Comparison of ENCODE assay signal across 10 cellular contexts in genomic region chr12:124685689-124685993, GRCh38.
DNase-seq lines count a peak whose midpoint lies in the region; ATAC-seq and TF ChIP-seq lines count a peak whose summit lies in the region.
"Had no signal": no experiment of that assay in that cellular context is flagged by ENCODE, and none has a peak within 500 bp of the region (broad histone marks: within the 10 kb centered on the region; RNA-seq: fewer than 3 reads in every experiment).

No MANE protein-coding gene starts in this region.

- no peak overlapping the region for H3K4me3 Mint-ChIP-seq in naive thymus-derived CD8-positive, alpha-beta T cell
- H3K4me3 Mint-ChIP-seq: activated CD4-positive, alpha-beta T cell treated with anti-CD3 and anti-CD28 coated beads, Interleukin-2, amount 10 ng/mL, durations not matched to agents 24 days and 14 days; naive B cell had no signal

- no peaks in the 10 kb centered on the region for H4K20me1 ChIP-seq in PC-9 (ENCODE audit: insufficient read depth)

- no TSS peak for BruUV-seq in PC-9 (replicated peaks; lab: Mats Ljungman, UMichigan)

- 0 out of 2 replicates have a peak overlapping the region, but pooled peaks have one; percentile 62 for H3K4me2 ChIP-seq in PC-9

- 69% methylated on average over 8 of the region's 8 CpGs for WGBS in right lobe of liver (ENCODE audit: insufficient coverage, low coverage, low lambda C conversion rate, missing lambda C conversion rate)

- intact Hi-C loops in PC-9 (cut with micrococcal nuclease; ENCODE audit: unreplicated experiment) (loop anchor here (2.0 to 10.0 kb wide), 2 partner anchors 49 to 171 kb away; no protein-coding TSS in a partner anchor), right lobe of liver (cut with DNase I) (loop anchor here in 1 of 2 donors (10.0 kb wide), 1 partner anchor 171 kb away; no protein-coding TSS in a partner anchor)

- DNase-seq in PC-9 (no peak), cerebellum (ENCODE audit: low spot score) (peak; percentile 32), right lobe of liver (no peak), thoracic aorta (ENCODE audit: low spot score) (no peak), H7 (no peak), NCI-H1417 treated with DMSO at 0.1 percent for 48 hours (lab: John Stamatoyannopoulos, UW) (no peak)
- DNase-seq in activated CD4-positive, CD25-positive, alpha-beta regulatory T cell treated with anti-CD3 and anti-CD28 coated beads, Interleukin-2, amount 50 U/mL, for 72 hours = no peak
- no peak for DNase-seq in naive thymus-derived CD8-positive, alpha-beta T cell
- DNase-seq: activated CD4-positive, alpha-beta T cell treated with anti-CD3 and anti-CD28 coated beads, Interleukin-2, amount 10 ng/mL, durations not matched to agents 24 days and 14 days; naive B cell had no signal

- CTCF ChIA-PET in PC-9 (lab: Charles Lee) = interaction anchor here (0.7 kb wide), 1 partner anchor 228 kb away, joined by 3 read pairs; no protein-coding TSS in a partner anchor

- no peaks in the 10 kb centered on the region for H3K36me3 ChIP-seq in PC-9 (ENCODE audit: low read depth)
- no peaks in the 10 kb centered on the region for H3K36me3 ChIP-seq in right lobe of liver
- no peaks in the 10 kb centered on the region for H3K36me3 ChIP-seq in thoracic aorta
- no peaks in the 10 kb centered on the region for H3K36me3 ChIP-seq in H7 (replicated peaks; ENCODE audit: control insufficient read depth, insufficient read depth, low read length)

- no peaks in the 10 kb centered on the region for H3K9me3 Mint-ChIP-seq in naive thymus-derived CD8-positive, alpha-beta T cell

- H3K9me3 ChIP-seq in PC-9 (ENCODE audit: insufficient read depth, low read depth) (no peaks in the 10 kb centered on the region), right lobe of liver (no peaks in the 10 kb centered on the region), thoracic aorta (no peaks in the 10 kb centered on the region)

- H3K79me2 ChIP-seq in PC-9 (ENCODE audit: low read depth) = no peaks in the 10 kb centered on the region

- H3K4me1 ChIP-seq in PC-9 (replicated peaks; ENCODE audit: insufficient read depth) (peaks cover 57% of the 10 kb centered on the region), right lobe of liver (peaks cover 0 to 17% (median 9%) of the 10 kb centered on the region in 4 donors), thoracic aorta (ENCODE audit: control insufficient read depth in 1 of 2, low read depth in 2 of 2) (peaks cover 33 to 73% of the 10 kb centered on the region in 2 donors)

- H3F3A ChIP-seq in PC-9 (ENCODE audit: insufficient read depth, low read depth) = peaks cover 54% of the 10 kb centered on the region

- no peaks in the 10 kb centered on the region for H3K27me3 Mint-ChIP-seq in naive thymus-derived CD8-positive, alpha-beta T cell

- peaks cover 15 to 36% (median 26%) of the 10 kb centered on the region in 4 donors for H3K4me1 Mint-ChIP-seq in naive thymus-derived CD8-positive, alpha-beta T cell

- TF ChIP-seq CTCF in PC-9 (conservative IDR thresholded peaks at IDR 0.05) (no peak), right lobe of liver (IDR thresholded peaks at IDR 0.05) (no peak), thoracic aorta (IDR thresholded peaks at IDR 0.05) (no peak)

- H3K27me3 ChIP-seq in PC-9 (ENCODE audit: insufficient read depth, low read depth) (no peaks in the 10 kb centered on the region), right lobe of liver (no peaks in the 10 kb centered on the region), thoracic aorta (replicated peaks; ENCODE audit: insufficient read depth) (no peaks in the 10 kb centered on the region), H7 (ENCODE audit: control insufficient read depth, insufficient read depth, low read length) (no peaks in the 10 kb centered on the region)

- H2AFZ ChIP-seq in PC-9 = no peak overlapping the region

- no peaks in the 10 kb centered on the region for H3K36me3 Mint-ChIP-seq in naive thymus-derived CD8-positive, alpha-beta T cell
- H3K36me3 Mint-ChIP-seq: naive B cell had no signal

- no peak overlapping the region for H3K27ac ChIP-seq in PC-9
- peak overlapping the region in 2 of 3 donors; percentile 24 to 37 for H3K27ac ChIP-seq in right lobe of liver
- peak overlapping the region; percentile 71 to 85 for H3K27ac ChIP-seq in thoracic aorta

- ATAC-seq in right lobe of liver (no peak), thoracic aorta (ENCODE audit: insufficient number of reproducible peaks, low FRiP score, low read depth) (no peak)
- ATAC-seq in naive thymus-derived CD8-positive, alpha-beta T cell = no peak

- POLR2A ChIA-PET in PC-9 (lab: Charles Lee; ENCODE audit: unreplicated experiment) = interaction anchor here (0.6 kb wide), 1 partner anchor 19 kb away, joined by 3 read pairs; no protein-coding TSS in a partner anchor
- POLR2A ChIA-PET in naive thymus-derived CD8-positive, alpha-beta T cell (lab: Charles Lee) = interaction anchor here (0.6 kb wide), 1 partner anchor 81 kb away, joined by 3 read pairs; no protein-coding TSS in a partner anchor

- no peak overlapping the region for H3K4me3 ChIP-seq in PC-9
- no peak overlapping the region for H3K4me3 ChIP-seq in right lobe of liver
- peak overlapping the region; percentile 60 for H3K4me3 ChIP-seq in thoracic aorta
- H3K4me3 ChIP-seq in H7 (ENCODE audit: insufficient read depth, low read depth, low read length) = no peak overlapping the region

- H3K27ac Mint-ChIP-seq in naive thymus-derived CD8-positive, alpha-beta T cell = peak overlapping the region in 1 of 10 donors; percentile 79
- H3K27ac Mint-ChIP-seq: activated CD4-positive, alpha-beta T cell treated with anti-CD3 and anti-CD28 coated beads, Interleukin-2, amount 10 ng/mL, durations not matched to agents 24 days and 14 days had no signal

- H3K9me2 ChIP-seq in PC-9 (ENCODE audit: insufficient read depth) = no peaks in the 10 kb centered on the region

- TF ChIP-seq POLR2A in right lobe of liver (IDR thresholded peaks at IDR 0.05) = no peak
